19 cellular contexts compared by ENCODE assay signal in genomic region chr2:23690421-23691105, GRCh38.
DNase-seq lines count a peak whose midpoint lies in the region; ATAC-seq and TF ChIP-seq lines count a peak whose summit lies in the region.
"Had no signal": no experiment of that assay in that cellular context is flagged by ENCODE, and none has a peak within 500 bp of the region (broad histone marks: within the 10 kb centered on the region; RNA-seq: fewer than 3 reads in every experiment).

No MANE protein-coding gene starts in this region.

- no peak overlapping the region for H3K4me3 Mint-ChIP-seq in neural progenitor cell
- H3K4me3 Mint-ChIP-seq: CD8-positive, alpha-beta T cell had no signal

- H3K79me2 ChIP-seq in SK-N-SH (ENCODE audit: insufficient read depth) (no peaks in the 10 kb centered on the region), neural cell (replicated peaks; ENCODE audit: insufficient read depth, low read length) (no peaks in the 10 kb centered on the region), neural progenitor cell (ENCODE audit: low read depth) (no peaks in the 10 kb centered on the region)

- DNase-seq in SK-N-SH (peak; percentile 33), right cardiac atrium (peak in 2 of 3 donors; percentile 46 to 78), aorta (peak; percentile 32 to 68), neural progenitor cell (ENCODE audit: low spot score) (no peak), thyroid gland (no peak)
- DNase-seq in stimulated activated naive CD4-positive, alpha-beta T cell treated with Interleukin-2 at 50 U/mL for 16 hours (lab: John Stamatoyannopoulos, UW): no peak
- DNase-seq: CD8-positive, alpha-beta T cell; DMS79 treated with DMSO at 0.1 percent for 48 hours; Karpas-422; MM.1S; NCI-H1105 treated with DMSO at 0.1 percent for 48 hours; NCI-H187 treated with DMSO at 0.1 percent for 48 hours; NCI-H2171; NCI-H774; SIG-M5 had no signal

- H3K9me3 ChIP-seq in SK-N-SH (no peaks in the 10 kb centered on the region), right cardiac atrium (ENCODE audit: control insufficient read depth, low read length) (no peaks in the 10 kb centered on the region), neural cell (ENCODE audit: low read length) (no peaks in the 10 kb centered on the region), aorta (ENCODE audit: control insufficient read depth, low read length) (no peaks in the 10 kb centered on the region), neural progenitor cell (ENCODE audit: low read depth) (no peaks in the 10 kb centered on the region), thyroid gland (no peaks in the 10 kb centered on the region)

- H3K4me3 ChIP-seq in SK-N-SH (ENCODE audit: low read depth in 2 of 2, low read length in 1 of 2) (no peak overlapping the region), right cardiac atrium (ENCODE audit: low read length) (no peak overlapping the region), neural cell (ENCODE audit: low read length) (no peak overlapping the region), aorta (ENCODE audit: low read length in 2 of 2) (no peak overlapping the region), neural progenitor cell (no peak overlapping the region), thyroid gland (replicated peaks in 1 of 3) (no peak overlapping the region)

- H3K9ac ChIP-seq in SK-N-SH (no peak overlapping the region), neural cell (ENCODE audit: low read length) (no peak overlapping the region), neural progenitor cell (no peak overlapping the region)

- no peaks in the 10 kb centered on the region for H3K9me3 Mint-ChIP-seq in neural progenitor cell
- H3K9me3 Mint-ChIP-seq: CD8-positive, alpha-beta T cell had no signal

- ATAC-seq in SK-N-SH treated with all-trans-retinoic acid at 6 μM for 48 hours (no peak), right cardiac atrium (peak; percentile 22 to 58), aorta (ENCODE audit: low FRiP score) (no peak)
- ATAC-seq: CD8-positive, alpha-beta T cell; Panc1 had no signal

- H3F3A ChIP-seq in SK-N-SH (replicated peaks; ENCODE audit: insufficient read depth) (no peaks in the 10 kb centered on the region), neural cell (ENCODE audit: insufficient read depth, low read length, poor library complexity, severe bottlenecking) (no peaks in the 10 kb centered on the region), neural progenitor cell (ENCODE audit: low read depth) (no peaks in the 10 kb centered on the region)

- intact Hi-C loops in right cardiac atrium (cut with DNase I) (no loop called here), aorta (cut with DNase I) (no loop called here), thyroid gland (cut with DNase I) (no loop called here)

- peaks cover 0 to 9% of the 10 kb centered on the region in 2 experiments for H3K36me3 ChIP-seq in SK-N-SH (replicated peaks in 1 of 2; ENCODE audit: control insufficient read depth in 1 of 2, insufficient read depth in 2 of 2, low read length in 1 of 2)
- peaks cover 8% of the 10 kb centered on the region for H3K36me3 ChIP-seq in neural cell (ENCODE audit: insufficient read depth, low read length)
- peaks cover 0 to 3% of the 10 kb centered on the region in 2 donors for H3K36me3 ChIP-seq in aorta (ENCODE audit: control insufficient read depth in 1 of 2, insufficient read depth in 2 of 2, low read length in 1 of 2)
- H3K36me3 ChIP-seq in neural progenitor cell: no peaks in the 10 kb centered on the region
- no peaks in the 10 kb centered on the region for H3K36me3 ChIP-seq in thyroid gland

- no peak for TF ChIP-seq CTCF in SK-N-SH (IDR thresholded peaks at IDR 0.05)
- no peak for TF ChIP-seq CTCF in neural cell (IDR thresholded peaks at IDR 0.05; ENCODE audit: poor library complexity, severe bottlenecking)
- no peak for TF ChIP-seq CTCF in neural progenitor cell (IDR thresholded peaks at IDR 0.05)
- no peak for TF ChIP-seq CTCF in thyroid gland (IDR thresholded peaks at IDR 0.05)

- H3K27me3 Mint-ChIP-seq in neural progenitor cell (ENCODE audit: insufficient read depth, low read depth): peaks cover 17% of the 10 kb centered on the region

- TF ChIP-seq RAD21 in SK-N-SH (IDR thresholded peaks at IDR 0.05; ENCODE audit: low read length) (no peak), neural cell (conservative IDR thresholded peaks at IDR 0.05) (no peak)

- H3K4me1 ChIP-seq in SK-N-SH (ENCODE audit: control insufficient read depth in 1 of 2, insufficient read depth in 2 of 2, low read depth in 1 of 2, low read length in 1 of 2) (peaks cover 0 to 12% of the 10 kb centered on the region in 2 experiments; a peak in 1 of 4 replicates), right cardiac atrium (ENCODE audit: control insufficient read depth, insufficient read depth, low read length) (no peaks in the 10 kb centered on the region), aorta (ENCODE audit: control insufficient read depth in 1 of 2, insufficient read depth in 2 of 2, low read length in 2 of 2) (no peaks in the 10 kb centered on the region), neural progenitor cell (peaks cover 11% of the 10 kb centered on the region), thyroid gland (no peaks in the 10 kb centered on the region)

- POLR2A ChIA-PET in SK-N-SH (lab: Yijun Ruan, JAX): no interaction called here

- H3K27ac ChIP-seq in SK-N-SH (ENCODE audit: low read depth in 2 of 2, low read length in 1 of 2) (no peak overlapping the region; a peak in 1 of 4 replicates), right cardiac atrium (ENCODE audit: low read length) (no peak overlapping the region), neural cell (ENCODE audit: low read length) (no peak overlapping the region), aorta (ENCODE audit: low read depth in 1 of 2, low read length in 2 of 2) (no peak overlapping the region), neural progenitor cell (no peak overlapping the region), thyroid gland (no peak overlapping the region)
- H3K27ac ChIP-seq: 22Rv1 had no signal

- H3K4me1 Mint-ChIP-seq in neural progenitor cell: peaks cover 10% of the 10 kb centered on the region

- no peak overlapping the region for H3K27ac Mint-ChIP-seq in neural progenitor cell
- H3K27ac Mint-ChIP-seq: CD8-positive, alpha-beta T cell had no signal

- H3K4me2 ChIP-seq in SK-N-SH: no peak overlapping the region
- H3K4me2 ChIP-seq in neural cell (ENCODE audit: low read length): no peak overlapping the region
- H3K4me2 ChIP-seq in neural progenitor cell: no peak overlapping the region

- H3K36me3 Mint-ChIP-seq in neural progenitor cell: peaks cover 16% of the 10 kb centered on the region

- TF ChIP-seq POLR2A in thyroid gland (IDR thresholded peaks at IDR 0.05): no peak

- CTCF ChIA-PET in SK-N-SH (lab: Yijun Ruan, JAX): no interaction called here

- no peaks in the 10 kb centered on the region for H4K20me1 ChIP-seq in SK-N-SH (ENCODE audit: insufficient read depth)
- H4K20me1 ChIP-seq in neural cell (ENCODE audit: insufficient read depth): no peaks in the 10 kb centered on the region
- no peaks in the 10 kb centered on the region for H4K20me1 ChIP-seq in neural progenitor cell (ENCODE audit: low read depth)

- H2AFZ ChIP-seq in SK-N-SH (ENCODE audit: low read depth) (no peak overlapping the region), neural cell (ENCODE audit: low read depth, low read length) (no peak overlapping the region), neural progenitor cell (replicated peaks) (no peak overlapping the region)

- 87% methylated on average over 31 of the region's 31 CpGs for WGBS in SK-N-SH (ENCODE audit: low lambda C conversion rate)
- WGBS in right cardiac atrium: 72% methylated on average over 31 of the region's 31 CpGs
- WGBS in aorta, 2 donors: 84 to 86% methylated on average over 31 of the region's 31 CpGs
- whole genome bisulfite sequencing in thyroid gland, 2 donors: 84 to 86% methylated on average over 26 to 31 of the region's 31 CpGs

- no peak for TF ChIP-seq EP300 in SK-N-SH (IDR thresholded peaks at IDR 0.05; ENCODE audit: borderline replicate concordance in 1 of 2, low read depth in 1 of 2, low read length in 1 of 2)
- no peak for TF ChIP-seq EP300 in neural cell (conservative IDR thresholded peaks at IDR 0.05; ENCODE audit: poor library complexity, severe bottlenecking)

- H3K27me3 ChIP-seq in SK-N-SH (ENCODE audit: insufficient read depth) (no peaks in the 10 kb centered on the region), right cardiac atrium (ENCODE audit: control insufficient read depth, insufficient read depth) (no peaks in the 10 kb centered on the region), neural cell (ENCODE audit: insufficient read depth, low read depth, low read length) (no peaks in the 10 kb centered on the region), aorta (ENCODE audit: control insufficient read depth in 1 of 2, insufficient read depth in 2 of 2, low read length in 1 of 2) (no peaks in the 10 kb centered on the region), neural progenitor cell (no peaks in the 10 kb centered on the region), thyroid gland (no peaks in the 10 kb centered on the region)

- H3K9me2 ChIP-seq in SK-N-SH (no peaks in the 10 kb centered on the region), neural cell (ENCODE audit: insufficient read depth, low read length) (no peaks in the 10 kb centered on the region)

TF ChIP-seq in SK-N-SH, 30 proteins besides CTCF, POLR2A, EP300 and RAD21 (continues in another document):
- TF ChIP-seq FOXM1 (IDR thresholded peaks at IDR 0.05; ENCODE audit: low read depth) (no peak), MAX (IDR thresholded peaks at IDR 0.05; ENCODE audit: low read depth) (no peak), RCOR1 (IDR thresholded peaks at IDR 0.05; ENCODE audit: low read length) (no peak)

TF ChIP-seq in SK-N-SH treated with all-trans-retinoic acid at 6 μM for 48 hours, 23 proteins besides CTCF, POLR2A, EP300 and RAD21:
- TF ChIP-seq PPARA (CRISPR knock-in tag; IDR thresholded peaks at IDR 0.05; ENCODE audit: borderline replicate concordance): no peak

TF ChIP-seq in neural cell, 6 proteins besides CTCF, POLR2A, EP300 and RAD21 (continues in another document):
- TF ChIP-seq POLR2AphosphoS5 (IDR thresholded peaks at IDR 0.05) (peak; percentile 8), MXI1 (conservative IDR thresholded peaks at IDR 0.05; ENCODE audit: poor library complexity, severe bottlenecking) (no peak), SMC3 (conservative IDR thresholded peaks at IDR 0.05; ENCODE audit: poor library complexity) (no peak), EZH2 (IDR thresholded peaks at IDR 0.05; ENCODE audit: borderline replicate concordance, insufficient read depth, low read length, poor library complexity, severe bottlenecking) (no peak), TAF1 (IDR thresholded peaks at IDR 0.05; ENCODE audit: low read depth) (no peak)

Comparison
In these comparisons a context has a peak if more than half of its experiments do, and no peak if none do; other contexts are left out.
1. DNase-seq: peak in SK-N-SH (single experiment), right cardiac atrium (2 of 3) and aorta (2 of 2); none in neural progenitor cell (single experiment), stimulated activated naive CD4-positive, alpha-beta T cell treated with Interleukin-2 at 50 U/mL for 16 hours (single experiment) and thyroid gland (0 of 2).
2. ATAC-seq: peak in right cardiac atrium (2 of 2); none in SK-N-SH treated with all-trans-retinoic acid at 6 μM for 48 hours (single experiment) and aorta (single experiment).